ENCODE assay signal across 8 cellular contexts in the genomic region with DNA sequence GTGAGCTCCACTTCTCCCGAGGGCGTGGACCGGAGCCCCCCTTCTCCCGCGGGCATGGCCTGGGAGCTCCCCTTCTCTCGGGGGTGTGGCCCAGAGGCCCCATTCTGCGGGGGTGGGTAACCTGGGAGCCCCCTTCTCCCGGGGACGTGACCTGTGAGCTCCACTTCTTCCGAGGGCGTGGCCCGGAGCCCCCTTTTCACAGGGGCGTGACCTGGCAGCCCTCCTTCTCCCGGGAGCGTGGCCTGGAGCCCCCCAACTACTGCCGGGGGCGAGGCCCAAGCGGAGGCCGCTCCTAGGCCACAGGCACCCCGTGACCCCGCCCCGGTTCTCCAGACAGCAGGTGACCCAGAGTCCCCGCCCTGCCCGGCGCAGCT. TPM values are rescaled to one million over a fixed set of nuclear protein-coding genes. Genes with fewer than 3 reads are reported as not detected.
DNase-seq lines count a peak whose midpoint lies in the region; ATAC-seq and TF ChIP-seq lines count a peak whose summit lies in the region.

No MANE protein-coding gene starts in this region.

- peaks cover 26% of the 10 kb centered on the region for H3K36me3 Mint-ChIP-seq in activated naive CD8-positive, alpha-beta T cell treated with anti-CD3 and anti-CD28 coated beads for 36 hours

- TF ChIP-seq CTCF in heart left ventricle (IDR thresholded peaks at IDR 0.05) (peak in 1 of 12 donors; percentile 7), tibial artery (IDR thresholded peaks at IDR 0.05) (no peak)

- H3K27ac ChIP-seq in heart left ventricle (peak overlapping the region; percentile 93 to 100 (median 98)), layer of hippocampus (ENCODE audit: low read depth, low read length) (peak overlapping the region; percentile 99), tibial artery (peak overlapping the region; percentile 96 to 98)

- H3K4me3 ChIP-seq in heart left ventricle, result peak overlapping the region; percentile 29 to 98 (median 88)
- peak overlapping the region; percentile 92 to 98 for H3K4me3 ChIP-seq in tibial artery

- H3K4me1 ChIP-seq in heart left ventricle (peaks cover 0 to 15% (median 8%) of the 10 kb centered on the region in 12 donors), tibial artery (peaks cover 0 to 14% (median 10%) of the 10 kb centered on the region in 4 donors)

- peaks cover 43% of the 10 kb centered on the region for H3K4me1 Mint-ChIP-seq in activated naive CD8-positive, alpha-beta T cell treated with anti-CD3 and anti-CD28 coated beads for 36 hours

- TF ChIP-seq POLR2A in heart left ventricle (IDR thresholded peaks at IDR 0.05), result no peak

- H3K4me3 Mint-ChIP-seq in activated naive CD8-positive, alpha-beta T cell treated with anti-CD3 and anti-CD28 coated beads for 36 hours, result peak overlapping the region; percentile 94

- WGBS in heart left ventricle, 4 donors, result 0 to 1% methylated on average over 25 of the region's 25 CpGs; no CpG with 5 or more reads in 2 of the 4 donors

- no peaks in the 10 kb centered on the region for H3K27me3 ChIP-seq in heart left ventricle
- H3K27me3 ChIP-seq in layer of hippocampus (ENCODE audit: control insufficient read depth, insufficient read depth, low read length), result no peaks in the 10 kb centered on the region
- no peaks in the 10 kb centered on the region for H3K27me3 ChIP-seq in tibial artery

- intact Hi-C loops in heart left ventricle (cut with DNase I), result loop anchor here in 3 of 10 donors (2.0 to 10.0 kb wide), 3 partner anchors 43 to 1845 kb away; partner anchors contain the start of genes CEP104 (in 2 of the 3), DFFB (in 2 of the 3) and FAAP20 (in 1 of the 3)
- intact Hi-C loops in left cardiac atrium (cut with DNase I), result no loop called here
- intact Hi-C loops in tibial artery (cut with DNase I; ENCODE audit: low total_unique reads), result loop anchor here (5.0 kb wide), 1 partner anchor 42 kb away; the partner anchor contains the start of genes CEP104 and DFFB
- intact Hi-C loops in left colon (cut with DNase I, micrococcal nuclease), result no loop called here

- peaks cover 16% of the 10 kb centered on the region for H3K9me3 Mint-ChIP-seq in activated naive CD8-positive, alpha-beta T cell treated with anti-CD3 and anti-CD28 coated beads for 36 hours

- H3K27ac Mint-ChIP-seq in activated naive CD8-positive, alpha-beta T cell treated with anti-CD3 and anti-CD28 coated beads for 36 hours, result peak overlapping the region; percentile 98

- no peak for DNase-seq in heart left ventricle
- DNase-seq in left cardiac atrium, result no peak
- peak; percentile 58 for DNase-seq in activated naive CD8-positive, alpha-beta T cell treated with anti-CD3 and anti-CD28 coated beads for 36 hours
- no peak for DNase-seq in tibial artery
- DNase-seq in NCI-H748 treated with DMSO at 0.1 percent for 48 hours (lab: John Stamatoyannopoulos, UW), result no peak
- DNase-seq in left colon, result no peak

- ATAC-seq in heart left ventricle, result no peak
- ATAC-seq in left cardiac atrium, result no peak
- peak; percentile 22 for ATAC-seq in HG03378 (IDR thresholded peaks at IDR 0.05; ENCODE audit: unreplicated experiment)
- ATAC-seq in left colon, result no peak

- no peaks in the 10 kb centered on the region for H3K27me3 Mint-ChIP-seq in activated naive CD8-positive, alpha-beta T cell treated with anti-CD3 and anti-CD28 coated beads for 36 hours

- peaks cover 0 to 10% (median 0%) of the 10 kb centered on the region in 9 donors for H3K36me3 ChIP-seq in heart left ventricle
- H3K36me3 ChIP-seq in tibial artery, result peaks cover 0 to 6% (median 0%) of the 10 kb centered on the region in 3 donors

- H3K9me3 ChIP-seq in heart left ventricle, result peaks cover 0 to 28% (median 11%) of the 10 kb centered on the region in 12 donors
- H3K9me3 ChIP-seq in tibial artery, result peaks cover 0 to 10% (median 7%) of the 10 kb centered on the region in 3 donors

RNA-seq across cellular contexts. Expression of gene C1orf174, which starts 0.3 kb away (rescaled TPM):
- total RNA-seq in heart left ventricle (10 to 100 TPM in 6 of 9 donors, 1 to 10 TPM in 3; 8.7 to 16.4 (median 11.3) TPM), left cardiac atrium (10 to 100 TPM; 13.2 to 14.0 TPM), left colon (10 to 100 TPM; 17.1 to 22.3 TPM)
- polyA plus RNA-seq in heart left ventricle, result 10 to 100 TPM in 1 of 2 donors, 1 to 10 TPM in 1; 7.9 to 15.5 TPM
- total RNA-seq in activated naive CD8-positive, alpha-beta T cell treated with anti-CD3 and anti-CD28 coated beads for 36 hours, result 10 to 100 TPM; 51.0 to 53.1 TPM

RNA-seq across cellular contexts. Expression of gene DFFB, which starts 42.5 kb away (rescaled TPM):
- total RNA-seq in heart left ventricle (1 to 10 TPM; 1.3 to 5.8 (median 2.6) TPM), left cardiac atrium (1 to 10 TPM; 4.0 to 4.1 TPM), left colon (1 to 10 TPM; 6.2 to 9.6 TPM)
- polyA plus RNA-seq in heart left ventricle, result 1 to 10 TPM; 2.0 to 3.3 TPM
- total RNA-seq in activated naive CD8-positive, alpha-beta T cell treated with anti-CD3 and anti-CD28 coated beads for 36 hours, result 10 to 100 TPM in 1 of 2 experiments, 1 to 10 TPM in 1; 8.8 to 11.1 TPM

RNA-seq across cellular contexts. Expression of gene CEP104, which starts 42.8 kb away (rescaled TPM):
- total RNA-seq in heart left ventricle (10 to 100 TPM; 22.2 to 46.1 (median 33.4) TPM), left cardiac atrium (10 to 100 TPM; 28.6 to 37.5 TPM), left colon (10 to 100 TPM; 43.5 to 45.6 TPM)
- 10 to 100 TPM in 1 of 2 donors, 1 to 10 TPM in 1; 5.5 to 12.8 TPM for polyA plus RNA-seq in heart left ventricle
- 10 to 100 TPM; 28.8 to 40.1 TPM for total RNA-seq in activated naive CD8-positive, alpha-beta T cell treated with anti-CD3 and anti-CD28 coated beads for 36 hours
